Comparison of ENCODE assay signal across 8 cellular contexts in genomic region chr21:44873356-44874239, GRCh38. TPM values are rescaled to one million over a fixed set of nuclear protein-coding genes. Genes with fewer than 3 reads are reported as not detected.
A peak's percentile ranks its signal among the peaks of the same experiment; 100 is the strongest.
DNase-seq lines count a peak whose midpoint lies in the region; ATAC-seq and TF ChIP-seq lines count a peak whose summit lies in the region.

Gene PTTG1IP, minus strand, starts transcription at chr21:44873690. Its CDS starts 74 bp downstream, at chr21:44873616.

- H3K9me3 ChIP-seq in Caco-2 = no peaks in the 10 kb centered on the region

- POLR2A ChIA-PET in Caco-2 (lab: Charles Lee) = interaction anchor here (0.6 to 1.8 kb wide), 5 partner anchors 56 to 140 kb away, joined by 4 to 24 read pairs (median 8); partner anchors contain the start of gene UBE2G2

- no peak for TF ChIP-seq CTCF in Caco-2 (IDR thresholded peaks at IDR 0.05; ENCODE audit: insufficient read depth in 1 of 2, low read depth in 1 of 2, low read length in 1 of 2, severe bottlenecking in 1 of 2, unreplicated experiment in 1 of 2)

- ATAC-seq in GM21381 (IDR thresholded peaks at IDR 0.05; ENCODE audit: unreplicated experiment) (peak; percentile 64), memory B cell (ENCODE audit: low read depth) (peak; percentile 78)
- ATAC-seq in effector memory CD8-positive, alpha-beta T cell (replicated peaks) = peak; percentile 73

- peak; percentile 98 to 99 for DNase-seq in Caco-2
- peak in 75 of 76 experiments; percentile 71 to 100 (median 99) for DNase-seq in HUDEP-2 (lab: John Stamatoyannopoulos, UW; ENCODE audit: unreplicated experiment in 76 of 76)
- peak; percentile 95 for DNase-seq in NOMO-1 treated with dmso at 0.1 percent for 144 hours (lab: John Stamatoyannopoulos, UW; ENCODE audit: unreplicated experiment)
- DNase-seq in activated CD8-positive, alpha-beta memory T cell treated with anti-CD3 and anti-CD28 coated beads for 48 hours (ENCODE audit: low read depth in 2 of 3, low spot score in 2 of 3) = peak; percentile 95 to 99 (median 97)
- peak; percentile 99 for DNase-seq in effector memory CD8-positive, alpha-beta T cell
- DNase-seq in memory B cell (ENCODE audit: low spot score in 2 of 2) = peak; percentile 97 to 99
- peak; percentile 98 for DNase-seq in stimulated activated CD8-positive, alpha-beta memory T cell treated with anti-CD3 and anti-CD28 coated beads, Interleukin-12 subunit alpha, Interleukin-12 subunit beta, amount 100 ng/mL, for 1 hour (ENCODE audit: low read depth)

- H3K36me3 ChIP-seq in Caco-2 (ENCODE audit: control insufficient read depth, insufficient read depth, low read length) = no peaks in the 10 kb centered on the region

- H3K36me3 Mint-ChIP-seq in Caco-2 (ENCODE audit: insufficient read depth, unreplicated experiment) = peaks cover 53% of the 10 kb centered on the region
- peaks cover 27% of the 10 kb centered on the region for H3K36me3 Mint-ChIP-seq in effector memory CD8-positive, alpha-beta T cell (ENCODE audit: insufficient read depth)
- no peaks in the 10 kb centered on the region for H3K36me3 Mint-ChIP-seq in memory B cell

- CTCF ChIA-PET in Caco-2 (lab: Charles Lee) = interaction anchor here (0.6 to 3.0 kb wide), 5 partner anchors 53 to 80 kb away, joined by 3 to 16 read pairs (median 4); partner anchors contain the start of gene UBE2G2

- intact Hi-C loops in Caco-2 (cut with micrococcal nuclease; ENCODE audit: unreplicated experiment) = loop anchor here (5.0 to 10.0 kb wide), 3 partner anchors 36 to 539 kb away; partner anchors contain the start of genes CFAP410 and SUMO3

- no TSS peak for BruUV-seq in Caco-2 (replicated peaks; lab: Mats Ljungman, UMichigan)

- H3K4me3 Mint-ChIP-seq in Caco-2 (ENCODE audit: unreplicated experiment) (peak within 1 kb of the TSS; percentile 95), memory B cell (peak within 1 kb of the TSS; percentile 89)
- H3K4me3 Mint-ChIP-seq in effector memory CD8-positive, alpha-beta T cell = peak within 1 kb of the TSS; percentile 96 to 97

- peak within 1 kb of the TSS; percentile 95 for H3K4me3 ChIP-seq in Caco-2 (ENCODE audit: low read depth, low read length)

- H3K27me3 ChIP-seq in Caco-2 (replicated peaks; ENCODE audit: control insufficient read depth, insufficient read depth, low read length) = no peaks in the 10 kb centered on the region

- H3K27ac Mint-ChIP-seq in Caco-2 (ENCODE audit: unreplicated experiment) = peak within 1 kb of the TSS; percentile 89
- peak within 1 kb of the TSS; percentile 87 to 97 for H3K27ac Mint-ChIP-seq in effector memory CD8-positive, alpha-beta T cell
- H3K27ac Mint-ChIP-seq in memory B cell = peak within 1 kb of the TSS; percentile 92

- H3K9me3 Mint-ChIP-seq in Caco-2 (ENCODE audit: unreplicated experiment) (no peaks in the 10 kb centered on the region), memory B cell (no peaks in the 10 kb centered on the region)
- H3K9me3 Mint-ChIP-seq in effector memory CD8-positive, alpha-beta T cell = no peaks in the 10 kb centered on the region

- no peaks in the 10 kb centered on the region for H3K27me3 Mint-ChIP-seq in Caco-2 (ENCODE audit: insufficient read depth, unreplicated experiment)
- no peaks in the 10 kb centered on the region for H3K27me3 Mint-ChIP-seq in effector memory CD8-positive, alpha-beta T cell
- no peaks in the 10 kb centered on the region for H3K27me3 Mint-ChIP-seq in memory B cell

- peaks cover 28% of the 10 kb centered on the region for H3K4me1 Mint-ChIP-seq in Caco-2 (ENCODE audit: low read depth, unreplicated experiment)
- peaks cover 41 to 47% of the 10 kb centered on the region in 2 donors for H3K4me1 Mint-ChIP-seq in effector memory CD8-positive, alpha-beta T cell (ENCODE audit: low read depth in 2 of 2)
- peaks cover 35% of the 10 kb centered on the region for H3K4me1 Mint-ChIP-seq in memory B cell

- H3K4me1 ChIP-seq in Caco-2 = peaks cover 43% of the 10 kb centered on the region

RNA-seq across cellular contexts. Expression of gene PTTG1IP, which starts in this region (rescaled TPM):
- 296 and 306 TPM in 2 replicates for total RNA-seq in Caco-2 (2022)

Comparison
In these comparisons a context has a peak if more than half of its experiments do, and no peak if none do; other contexts are left out.
1. Peak in every context shown above with its lines: DNase-seq, ATAC-seq and H3K4me3 ChIP-seq.